Comparison of ENCODE assay signal across 1 cellular context in genomic region chr9:112945620-112946208, GRCh38.
TF ChIP-seq lines count a peak whose summit lies in the region.

No MANE protein-coding gene starts in this region.

TF ChIP-seq in GM23338, 12 proteins besides CTCF, POLR2A, EP300 and RAD21 (continued from another document):
- no peak for TF ChIP-seq REST (IDR thresholded peaks at IDR 0.05; ENCODE audit: unreplicated experiment)
- TF ChIP-seq ETS1 (IDR thresholded peaks at IDR 0.05) = no peak
- no peak for TF ChIP-seq POLR2AphosphoS5 (IDR thresholded peaks at IDR 0.05; ENCODE audit: low read depth)
- no peak for TF ChIP-seq ZNF114 (CRISPR knock-in tag; IDR thresholded peaks at IDR 0.05)
- TF ChIP-seq ZNF462 (CRISPR knock-in tag; IDR thresholded peaks at IDR 0.05) = no peak
- no peak for TF ChIP-seq STAT1 (IDR thresholded peaks at IDR 0.05; ENCODE audit: unreplicated experiment)
- TF ChIP-seq JUNB (IDR thresholded peaks at IDR 0.05; ENCODE audit: unreplicated experiment) = no peak
- no peak for TF ChIP-seq NANOG (IDR thresholded peaks at IDR 0.05; ENCODE audit: borderline replicate concordance)
- TF ChIP-seq ZNF331 (CRISPR knock-in tag; IDR thresholded peaks at IDR 0.05; ENCODE audit: low read depth) = no peak
TF ChIP-seq in GM23338: peak in this region for 0.
